In genomic region chr9:135080286-135081263, GRCh38 we compare ENCODE assay signal across 15 cellular contexts. TPM values are rescaled to one million over a fixed set of nuclear protein-coding genes. Genes with fewer than 3 reads are reported as not detected.
DNase-seq lines count a peak whose midpoint lies in the region; ATAC-seq and TF ChIP-seq lines count a peak whose summit lies in the region.
"Had no signal": no experiment of that assay in that cellular context is flagged by ENCODE, and none has a peak within 500 bp of the region (broad histone marks: within the 10 kb centered on the region; RNA-seq: fewer than 3 reads in every experiment).

No MANE protein-coding gene starts in this region.

- TF ChIP-seq CTCF in natural killer cell (IDR thresholded peaks at IDR 0.05), result no peak
- TF ChIP-seq CTCF in dorsolateral prefrontal cortex (IDR thresholded peaks at IDR 0.05 in 54 of 56, conservative IDR thresholded peaks at IDR 0.05 in 2 of 56; ENCODE audit: low read depth in 1 of 56, partially characterized antibody in 56 of 56), result no peak

- no peaks in the 10 kb centered on the region for H3K9me3 Mint-ChIP-seq in natural killer cell treated with Interleukin-12 subunit alpha and Interleukin-12 subunit beta and Interleukin-15 and Interleukin-18, amount 100 ng/mL, for 72 hours
- no peaks in the 10 kb centered on the region for H3K9me3 Mint-ChIP-seq in natural killer cell

- no peak overlapping the region for H3K27ac Mint-ChIP-seq in natural killer cell treated with Interleukin-12 subunit alpha and Interleukin-12 subunit beta and Interleukin-15 and Interleukin-18, amount 100 ng/mL, for 72 hours
- no peak overlapping the region for H3K27ac Mint-ChIP-seq in natural killer cell
- H3K27ac Mint-ChIP-seq: CD8-positive, alpha-beta memory T cell had no signal

- H3K36me3 Mint-ChIP-seq in natural killer cell treated with Interleukin-12 subunit alpha and Interleukin-12 subunit beta and Interleukin-15 and Interleukin-18, amount 100 ng/mL, for 72 hours, result no peaks in the 10 kb centered on the region
- H3K36me3 Mint-ChIP-seq in natural killer cell, result no peaks in the 10 kb centered on the region
- H3K36me3 Mint-ChIP-seq: CD8-positive, alpha-beta memory T cell had no signal

- peak overlapping the region in 4 of 59 donors; percentile 7 to 39 (median 14) for H3K4me3 ChIP-seq in dorsolateral prefrontal cortex
- H3K4me3 ChIP-seq: SJSA1 had no signal

- H3K27ac ChIP-seq in dorsolateral prefrontal cortex, result peak overlapping the region in 1 of 59 donors; percentile 35
- H3K27ac ChIP-seq: RWPE1, SJSA1 had no signal

- DNase-seq in natural killer cell treated with Interleukin-12 subunit alpha and Interleukin-12 subunit beta and Interleukin-15 and Interleukin-18, amount 100 ng/mL, for 72 hours (ENCODE audit: low spot score), result peak; percentile 16
- DNase-seq in natural killer cell (no peak), dorsolateral prefrontal cortex (peak in 9 of 10 donors; percentile 4 to 43 (median 28)), posterior vena cava (ENCODE audit: low spot score) (peak; percentile 66), AG20443 (ENCODE audit: low spot score) (no peak), pons (ENCODE audit: low spot score) (no peak)
- DNase-seq: CD8-positive, alpha-beta memory T cell; MM.1S; NCI-H1105 treated with DMSO at 0.1 percent for 48 hours; NCI-H1930; NCI-H510A treated with DMSO at 0.1 percent for 48 hours had no signal

- peaks cover 17 to 26% of the 10 kb centered on the region in 2 donors for H3K27me3 Mint-ChIP-seq in natural killer cell treated with Interleukin-12 subunit alpha and Interleukin-12 subunit beta and Interleukin-15 and Interleukin-18, amount 100 ng/mL, for 72 hours
- peaks cover 22 to 23% of the 10 kb centered on the region in 2 donors for H3K27me3 Mint-ChIP-seq in natural killer cell (ENCODE audit: low read depth in 2 of 2)

- no peaks in the 10 kb centered on the region for H3K4me1 Mint-ChIP-seq in natural killer cell treated with Interleukin-12 subunit alpha and Interleukin-12 subunit beta and Interleukin-15 and Interleukin-18, amount 100 ng/mL, for 72 hours (ENCODE audit: low read depth in 2 of 2)
- no peaks in the 10 kb centered on the region for H3K4me1 Mint-ChIP-seq in natural killer cell
- H3K4me1 Mint-ChIP-seq: CD8-positive, alpha-beta memory T cell had no signal

- intact Hi-C loops in natural killer cell (cut with micrococcal nuclease) (no loop called here), dorsolateral prefrontal cortex (cut with DNase I) (loop anchor here in 1 of 2 donors (10.0 kb wide), 1 partner anchor 386 kb away; no protein-coding TSS in a partner anchor), posterior vena cava (cut with DNase I) (loop anchor here in 1 of 2 donors (10.0 kb wide), 1 partner anchor 296 kb away; no protein-coding TSS in a partner anchor)

- H3K4me3 Mint-ChIP-seq in natural killer cell treated with Interleukin-12 subunit alpha and Interleukin-12 subunit beta and Interleukin-15 and Interleukin-18, amount 100 ng/mL, for 72 hours, result no peak overlapping the region
- no peak overlapping the region for H3K4me3 Mint-ChIP-seq in natural killer cell
- H3K4me3 Mint-ChIP-seq: CD8-positive, alpha-beta memory T cell had no signal

- no peak for ATAC-seq in natural killer cell treated with Interleukin-12 subunit alpha and Interleukin-12 subunit beta and Interleukin-15 and Interleukin-18, amount 100 ng/mL, for 72 hours
- ATAC-seq in natural killer cell, result no peak
- no peak for ATAC-seq in GM18505 (IDR thresholded peaks at IDR 0.05; ENCODE audit: unreplicated experiment)

- no peak for TF ChIP-seq POLR2A in GM18505 (IDR thresholded peaks at IDR 0.05; ENCODE audit: borderline replicate concordance, extremely low read depth, insufficient read depth, insufficient read length)

- peaks cover 0 to 7% (median 0%) of the 10 kb centered on the region in 45 donors for H3K27me3 ChIP-seq in dorsolateral prefrontal cortex

RNA-seq across cellular contexts. Expression of gene OLFM1, which starts 6.9 kb away (rescaled TPM):
- not detected for total RNA-seq in natural killer cell treated with Interleukin-12 subunit alpha and Interleukin-12 subunit beta and Interleukin-15 and Interleukin-18, amount 100 ng/mL, for 72 hours
- total RNA-seq in natural killer cell (under 1 TPM in 1 of 3 donors, not detected in 2; 0.18 TPM), dorsolateral prefrontal cortex (1,000 to 10,000 TPM in 2 of 120 experiments, 100 to 1,000 TPM in 118; 171 to 1,128 (median 638) TPM), posterior vena cava (10 to 100 TPM; 29.2 to 38.2 TPM)
- total RNA-seq: CD8-positive, alpha-beta memory T cell; OCI-LY7 had no signal

Comparison
In these comparisons a context has a peak if more than half of its experiments do, and no peak if none do; other contexts are left out.
1. DNase-seq: peak in natural killer cell treated with Interleukin-12 subunit alpha and Interleukin-12 subunit beta and Interleukin-15 and Interleukin-18, amount 100 ng/mL, for 72 hours (single experiment), dorsolateral prefrontal cortex (9 of 10) and posterior vena cava (single experiment); none in natural killer cell (single experiment), AG20443 (single experiment) and pons (single experiment).
2. RNA of gene OLFM1, which starts 6.9 kb away (total RNA-seq): 171 to 1,128 TPM in dorsolateral prefrontal cortex and 29.2 to 38.2 TPM in posterior vena cava; not detected in natural killer cell treated with Interleukin-12 subunit alpha and Interleukin-12 subunit beta and Interleukin-15 and Interleukin-18, amount 100 ng/mL, for 72 hours and 0.18 TPM in natural killer cell; every median in the first group is over 10 times any median in the second.